21 cellular contexts compared by ENCODE assay signal in genomic region chr7:8151161-8151560, GRCh38.
"Had no signal": no experiment of that assay in that cellular context is flagged by ENCODE, and none has a peak within 500 bp of the region (broad histone marks: within the 10 kb centered on the region; RNA-seq: fewer than 3 reads in every experiment).

No MANE protein-coding gene starts in this region.

- H3K4me3 ChIP-seq: ascending aorta, cardiac muscle cell, lower lobe of right lung, spleen, tibial nerve, uterus had no signal

- H3K36me3 ChIP-seq: ascending aorta, cardiac muscle cell, tibial nerve, uterus had no signal

- H3K4me3 Mint-ChIP-seq: activated CD4-positive, alpha-beta T cell treated with anti-CD3 and anti-CD28 coated beads, Interleukin-2, amount 10 ng/mL, durations not matched to agents 24 days and 14 days; activated CD8-positive, alpha-beta T cell treated with anti-CD3 and anti-CD28 coated beads for 36 hours; activated naive CD4-positive, alpha-beta T cell treated with anti-CD3 and anti-CD28 coated beads, Interleukin-2, amount 10 ng/mL, durations not matched to agents 7 days and 5 days; activated naive CD8-positive, alpha-beta T cell treated with anti-CD3 and anti-CD28 coated beads, Interleukin-2, amount 50 U/mL, for 24 hours; activated T-cell treated with anti-CD3 and anti-CD28 coated beads, Interleukin-2, amount 50 U/mL, for 24 hours; endodermal cell; nephron progenitor cell had no signal

- ATAC-seq: activated CD8-positive, alpha-beta T cell treated with anti-CD3 and anti-CD28 coated beads for 36 hours; activated naive CD8-positive, alpha-beta T cell treated with anti-CD3 and anti-CD28 coated beads, Interleukin-2, amount 50 U/mL, for 24 hours; lower lobe of right lung had no signal

- H3K27me3 ChIP-seq: ascending aorta, spleen, tibial nerve, uterus had no signal

- H3K27ac ChIP-seq: ascending aorta, cardiac muscle cell, epithelial cell of prostate, lower lobe of right lung, tibial nerve had no signal

- DNase-seq: activated CD4-positive, alpha-beta T cell treated with anti-CD3 and anti-CD28 coated beads, Interleukin-2, amount 10 ng/mL, durations not matched to agents 24 days and 14 days; activated CD8-positive, alpha-beta T cell treated with anti-CD3 and anti-CD28 coated beads for 36 hours; activated naive CD4-positive, alpha-beta T cell treated with anti-CD3 and anti-CD28 coated beads, Interleukin-2, amount 10 ng/mL, durations not matched to agents 7 days and 5 days; activated naive CD8-positive, alpha-beta T cell treated with anti-CD3 and anti-CD28 coated beads, Interleukin-2, amount 50 U/mL, for 24 hours; activated T-cell treated with anti-CD3 and anti-CD28 coated beads, Interleukin-2, amount 50 U/mL, for 24 hours; endodermal cell; foreskin melanocyte; glutamatergic neuron; hypothalamus; lower lobe of right lung; nephron progenitor cell; nucleus accumbens; spleen; stimulated activated naive CD4-positive, alpha-beta T cell treated with Interleukin-2 at 50 U/mL for 16 hours; T-helper 1 cell; T1000; uterus had no signal

- H3K4me1 ChIP-seq: ascending aorta had no signal

- H3K27ac Mint-ChIP-seq: activated CD4-positive, alpha-beta T cell treated with anti-CD3 and anti-CD28 coated beads, Interleukin-2, amount 10 ng/mL, durations not matched to agents 24 days and 14 days; activated CD8-positive, alpha-beta T cell treated with anti-CD3 and anti-CD28 coated beads for 36 hours; activated naive CD8-positive, alpha-beta T cell treated with anti-CD3 and anti-CD28 coated beads, Interleukin-2, amount 50 U/mL, for 24 hours; activated T-cell treated with anti-CD3 and anti-CD28 coated beads, Interleukin-2, amount 50 U/mL, for 24 hours; endodermal cell; nephron progenitor cell had no signal

- H3K9me3 Mint-ChIP-seq: activated T-cell treated with anti-CD3 and anti-CD28 coated beads, Interleukin-2, amount 50 U/mL, for 24 hours; nephron progenitor cell had no signal

- H3K9me3 ChIP-seq: ascending aorta, lower lobe of right lung, spleen, tibial nerve, uterus had no signal

- H3K27me3 Mint-ChIP-seq: activated CD4-positive, alpha-beta T cell treated with anti-CD3 and anti-CD28 coated beads, Interleukin-2, amount 10 ng/mL, durations not matched to agents 24 days and 14 days; activated CD8-positive, alpha-beta T cell treated with anti-CD3 and anti-CD28 coated beads for 36 hours; activated naive CD8-positive, alpha-beta T cell treated with anti-CD3 and anti-CD28 coated beads, Interleukin-2, amount 50 U/mL, for 24 hours; activated T-cell treated with anti-CD3 and anti-CD28 coated beads, Interleukin-2, amount 50 U/mL, for 24 hours had no signal
